ENCODE assay signal across 8 cellular contexts in the genomic region with DNA sequence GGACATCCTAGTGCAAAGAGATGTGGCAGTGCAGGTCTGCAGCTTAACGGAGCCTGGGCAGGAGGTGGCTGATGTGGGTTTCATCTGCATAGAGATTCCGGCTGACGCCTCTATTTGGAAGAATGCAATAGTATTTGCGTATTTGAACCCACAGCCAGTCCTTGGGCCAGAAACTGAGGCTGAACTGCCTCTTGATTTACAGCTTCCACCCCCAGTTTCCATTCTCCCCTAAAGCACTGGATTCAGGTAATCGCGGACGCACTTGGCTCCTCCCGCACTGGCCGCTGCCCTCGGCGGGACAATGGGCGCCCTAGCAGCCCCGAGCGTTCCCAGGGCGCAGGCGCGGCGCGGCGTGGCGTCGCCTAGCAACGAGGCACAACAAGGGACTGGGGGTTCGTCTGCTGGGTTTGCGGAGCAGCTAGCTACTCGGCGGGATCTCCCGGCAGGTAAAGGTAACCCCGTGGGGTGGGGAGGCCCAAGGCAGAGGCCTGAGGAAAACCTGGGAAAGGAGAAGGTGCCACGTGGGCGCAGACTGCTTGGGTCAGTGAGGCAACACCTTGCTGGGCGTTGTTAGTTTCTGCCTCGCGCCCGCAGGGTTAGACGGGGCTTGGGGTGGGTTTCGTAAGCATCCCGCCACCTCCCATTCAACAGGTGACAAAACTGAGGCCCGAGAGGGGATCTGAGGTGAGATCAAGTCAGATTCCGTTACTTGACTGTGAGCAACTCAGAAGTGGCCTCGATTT. TPM values are rescaled to one million over a fixed set of nuclear protein-coding genes. Genes with fewer than 3 reads are reported as not detected.
A peak's percentile ranks its signal among the peaks of the same experiment; 100 is the strongest.
DNase-seq lines count a peak whose midpoint lies in the region; ATAC-seq and TF ChIP-seq lines count a peak whose summit lies in the region.

A gene with protein sequence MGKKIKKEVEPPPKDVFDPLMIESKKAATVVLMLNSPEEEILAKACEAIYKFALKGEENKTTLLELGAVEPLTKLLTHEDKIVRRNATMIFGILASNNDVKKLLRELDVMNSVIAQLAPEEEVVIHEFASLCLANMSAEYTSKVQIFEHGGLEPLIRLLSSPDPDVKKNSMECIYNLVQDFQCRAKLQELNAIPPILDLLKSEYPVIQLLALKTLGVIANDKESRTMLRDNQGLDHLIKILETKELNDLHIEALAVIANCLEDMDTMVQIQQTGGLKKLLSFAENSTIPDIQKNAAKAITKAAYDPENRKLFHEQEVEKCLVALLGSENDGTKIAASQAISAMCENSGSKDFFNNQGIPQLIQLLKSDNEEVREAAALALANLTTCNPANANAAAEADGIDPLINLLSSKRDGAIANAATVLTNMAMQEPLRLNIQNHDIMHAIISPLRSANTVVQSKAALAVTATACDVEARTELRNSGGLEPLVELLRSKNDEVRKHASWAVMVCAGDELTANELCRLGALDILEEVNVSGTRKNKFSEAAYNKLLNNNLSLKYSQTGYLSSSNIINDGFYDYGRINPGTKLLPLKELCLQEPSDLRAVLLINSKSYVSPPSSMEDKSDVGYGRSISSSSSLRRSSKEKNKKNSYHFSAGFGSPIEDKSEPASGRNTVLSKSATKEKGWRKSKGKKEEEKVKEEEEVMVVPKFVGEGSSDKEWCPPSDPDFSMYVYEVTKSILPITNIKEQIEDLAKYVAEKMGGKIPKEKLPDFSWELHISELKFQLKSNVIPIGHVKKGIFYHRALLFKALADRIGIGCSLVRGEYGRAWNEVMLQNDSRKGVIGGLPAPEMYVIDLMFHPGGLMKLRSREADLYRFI (plus strand): TSS at position 393 of the 743 bp plus-strand sequence. CDS start 3,944 bp downstream, outside the sequence.

- no peaks in the 10 kb centered on the region for H3K36me3 Mint-ChIP-seq in activated B cell treated with CpG ODN at 0.5 μM for 24 hours (ENCODE audit: low read depth)

- H3K27me3 Mint-ChIP-seq in activated B cell treated with CpG ODN at 0.5 μM for 24 hours = peaks cover 6% of the 10 kb centered on the region

- H3K9me3 Mint-ChIP-seq in activated B cell treated with CpG ODN at 0.5 μM for 24 hours = peaks cover 3% of the 10 kb centered on the region

- POLR2A ChIA-PET in activated B cell treated with CpG ODN at 0.5 μM for 24 hours (lab: Charles Lee) = no interaction called here

- H3K4me1 Mint-ChIP-seq in activated B cell treated with CpG ODN at 0.5 μM for 24 hours = peaks cover 17% of the 10 kb centered on the region

- H3K36me3 ChIP-seq in kidney epithelial cell (ENCODE audit: control insufficient read depth, insufficient read depth, low read length) = no peaks in the 10 kb centered on the region

- H3K27ac Mint-ChIP-seq in activated B cell treated with CpG ODN at 0.5 μM for 24 hours = peak within 1 kb of the TSS; percentile 13

- ATAC-seq in GM19351 (IDR thresholded peaks at IDR 0.05; ENCODE audit: unreplicated experiment) = peak; percentile 95
- peak; percentile 85 for ATAC-seq in activated B cell treated with CpG ODN at 0.5 μM for 24 hours (ENCODE audit: low read depth)

- H3K4me3 Mint-ChIP-seq in activated B cell treated with CpG ODN at 0.5 μM for 24 hours = no peak within 1 kb of the TSS

- H3K27me3 ChIP-seq in kidney epithelial cell (ENCODE audit: control insufficient read depth, insufficient read depth, low read length) = no peaks in the 10 kb centered on the region

- H3K4me3 ChIP-seq in kidney epithelial cell (ENCODE audit: low read depth, low read length) = peak within 1 kb of the TSS; percentile 56

- no peak for TF ChIP-seq CTCF in activated B cell treated with CpG ODN at 0.5 μM for 24 hours (IDR thresholded peaks at IDR 0.05)
- TF ChIP-seq CTCF in kidney epithelial cell (IDR thresholded peaks at IDR 0.05; ENCODE audit: insufficient read depth, low read length, poor library complexity, severe bottlenecking) = no peak

- CTCF ChIA-PET in activated B cell treated with CpG ODN at 0.5 μM for 24 hours (lab: Charles Lee) = interaction anchor here (1.0 kb wide), 1 partner anchor 9 kb away, joined by 3 read pairs; no protein-coding TSS in a partner anchor

- intact Hi-C loops in activated B cell treated with CpG ODN at 0.5 μM for 24 hours (cut with micrococcal nuclease) = loop anchor here (5.0 kb wide), 1 partner anchor 161 kb away; no protein-coding TSS in a partner anchor

- peak; percentile 52 for DNase-seq in AG08396 (ENCODE audit: low spot score)
- peak; percentile 68 for DNase-seq in HK-2 (ENCODE audit: unreplicated experiment)
- peak; percentile 54 for DNase-seq in activated B cell treated with CpG ODN at 0.5 μM for 24 hours
- peak; percentile 71 for DNase-seq in central memory CD4-positive, alpha-beta T cell
- peak; percentile 19 for DNase-seq in kidney epithelial cell (ENCODE audit: low read depth)
- DNase-seq in stimulated activated CD4-positive, alpha-beta T cell treated with anti-CD3 and anti-CD28 coated beads, Interleukin-15, amount 100 ng/mL, for 24 hours = peak; percentile 77
- DNase-seq in OCI-M1 (lab: John Stamatoyannopoulos, UW) = no peak

RNA-seq across cellular contexts. Expression of the gene that starts here (rescaled TPM):
- total RNA-seq in activated B cell treated with CpG ODN at 0.5 μM for 24 hours = not detected in 2 replicates
- total RNA-seq in kidney epithelial cell = 0.34 and 1.6 TPM in 2 replicates

Comparison
In these comparisons a context has a peak if more than half of its experiments do, and no peak if none do; other contexts are left out.
1. Peak in DNase-seq and ATAC-seq in activated B cell treated with CpG ODN at 0.5 μM for 24 hours; RNA of the gene not detected or under 1 TPM.